8 cellular contexts compared by ENCODE assay signal in the genomic region with DNA sequence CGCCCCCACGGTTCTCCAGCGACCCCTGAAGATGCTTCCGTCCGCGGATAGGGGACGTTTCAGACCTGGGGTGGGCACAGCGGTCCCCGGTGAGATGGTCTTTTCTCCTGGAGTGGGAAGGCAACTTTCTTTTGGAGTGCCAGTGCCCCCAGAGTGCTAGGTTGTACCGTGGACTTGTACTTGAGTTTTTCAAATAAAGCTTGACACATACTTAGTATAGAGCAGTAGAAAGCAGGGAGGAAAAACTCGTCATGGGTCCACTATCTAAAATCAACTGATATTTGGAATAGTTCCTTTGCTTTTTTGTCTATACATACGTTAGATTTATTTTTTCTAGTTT. TPM values are rescaled to one million over a fixed set of nuclear protein-coding genes. Genes with fewer than 3 reads are reported as not detected.
DNase-seq lines count a peak whose midpoint lies in the region; ATAC-seq and TF ChIP-seq lines count a peak whose summit lies in the region.

No MANE protein-coding gene starts in this region.

- H3K27me3 ChIP-seq in NT2/D1 (ENCODE audit: insufficient read depth, insufficient read length) = peaks cover 27% of the 10 kb centered on the region
- no peaks in the 10 kb centered on the region for H3K27me3 ChIP-seq in esophagus squamous epithelium
- H3K27me3 ChIP-seq in parathyroid adenoma (ENCODE audit: control insufficient read depth, insufficient read depth, low read length) = no peaks in the 10 kb centered on the region

- DNase-seq in NT2/D1 (ENCODE audit: low read depth, low spot score) (no peak), esophagus squamous epithelium (lab: John Stamatoyannopoulos, UW) (no peak), NCI-H510A treated with DMSO at 0.1 percent for 48 hours (lab: John Stamatoyannopoulos, UW) (no peak)
- no peak for DNase-seq in activated CD4-positive, alpha-beta T cell treated with anti-CD3 and anti-CD28 coated beads, Interleukin-2, amount 50 U/mL, for 48 hours

- peak overlapping the region; percentile 97 for H3K4me2 ChIP-seq in parathyroid adenoma (ENCODE audit: low read length)

- peak overlapping the region; percentile 98 for H2AFZ ChIP-seq in parathyroid adenoma

- no peak for TF ChIP-seq POLR2A in esophagus squamous epithelium (IDR thresholded peaks at IDR 0.05)

- H3K9me3 ChIP-seq in NT2/D1 (ENCODE audit: insufficient read depth, low read length) = no peaks in the 10 kb centered on the region
- H3K9me3 ChIP-seq in esophagus squamous epithelium = no peaks in the 10 kb centered on the region
- no peaks in the 10 kb centered on the region for H3K9me3 ChIP-seq in parathyroid adenoma (ENCODE audit: control insufficient read depth, low read length)

- TF ChIP-seq CTCF in C4-2B (conservative IDR thresholded peaks at IDR 0.05) (no peak), esophagus squamous epithelium (IDR thresholded peaks at IDR 0.05) (no peak), parathyroid adenoma (IDR thresholded peaks at IDR 0.05) (no peak)

- H3K79me2 ChIP-seq in parathyroid adenoma = no peaks in the 10 kb centered on the region

- H3K27ac ChIP-seq in C4-2B (peak overlapping the region; percentile 35; the same call in 1 of the 2 replicates), esophagus squamous epithelium (peak overlapping the region in 3 of 4 donors; percentile 56 to 68 (median 62)), parathyroid adenoma (no peak overlapping the region)

- ATAC-seq in GM21717 (IDR thresholded peaks at IDR 0.05; ENCODE audit: unreplicated experiment) (peak; percentile 35), HG03196 (IDR thresholded peaks at IDR 0.05; ENCODE audit: unreplicated experiment) (no peak)

- H3K9ac ChIP-seq in NT2/D1 (ENCODE audit: insufficient read length, low read depth) (peak overlapping the region; percentile 62), parathyroid adenoma (no peak overlapping the region)

- H3K4me1 ChIP-seq in NT2/D1 (ENCODE audit: insufficient read depth, insufficient read length) = no peaks in the 10 kb centered on the region
- peaks cover 0 to 13% (median 0%) of the 10 kb centered on the region in 3 donors for H3K4me1 ChIP-seq in esophagus squamous epithelium
- H3K4me1 ChIP-seq in parathyroid adenoma = no peaks in the 10 kb centered on the region

- intact Hi-C loops in esophagus squamous epithelium (cut with DNase I) = no loop called here

- 6 to 12% methylated on average over 3 of the region's 12 CpGs for WGBS in esophagus squamous epithelium, 2 donors

- H3K36me3 ChIP-seq in NT2/D1 (ENCODE audit: insufficient read depth, insufficient read length, low read length) (no peaks in the 10 kb centered on the region), esophagus squamous epithelium (no peaks in the 10 kb centered on the region), parathyroid adenoma (ENCODE audit: control insufficient read depth, insufficient read depth, low read length) (no peaks in the 10 kb centered on the region)

- H3K4me3 ChIP-seq in NT2/D1 (ENCODE audit: insufficient read length, low read depth) = peak overlapping the region; percentile 60
- peak overlapping the region; percentile 37 to 76 (median 56) for H3K4me3 ChIP-seq in esophagus squamous epithelium
- peak overlapping the region; percentile 70 for H3K4me3 ChIP-seq in parathyroid adenoma (ENCODE audit: low read depth, low read length)

RNA-seq across cellular contexts. Expression of gene RBM20, which starts 28.4 kb away (rescaled TPM):
- total RNA-seq in esophagus squamous epithelium = 10 to 100 TPM in 1 of 4 donors, 1 to 10 TPM in 3; 2.1 to 10.3 (median 3.7) TPM
